ENCODE assay signal across 8 cellular contexts in genomic region chr3:187368251-187368733, GRCh38. TPM values are rescaled to one million over a fixed set of nuclear protein-coding genes. Genes with fewer than 3 reads are reported as not detected.
DNase-seq lines count a peak whose midpoint lies in the region; ATAC-seq, FAIRE-seq and TF ChIP-seq lines count a peak whose summit lies in the region.

Gene RTP4 (plus strand): TSS chr3:187368385. CDS start chr3:187368442, 57 bp downstream.

- H3K27me3 Mint-ChIP-seq in activated CD8-positive, alpha-beta T cell treated with anti-CD3 and anti-CD28 coated beads for 36 hours, result no peaks in the 10 kb centered on the region
- no peaks in the 10 kb centered on the region for H3K27me3 Mint-ChIP-seq in naive thymus-derived CD4-positive, alpha-beta T cell

- H3K56ac ChIP-seq in IMR-90 (ENCODE audit: extremely low read depth, insufficient read depth, low read length), result no peak within 1 kb of the TSS; the same call in 1 of the 2 replicates

- in situ Hi-C loops in IMR-90 (cut with MboI; ENCODE audit: low sequenced_read_pairs), result no loop called here
- in situ Hi-C loops in transverse colon (cut with MboI; ENCODE audit: low pct_ligation_motif_present in 1 of 4, low pct_unique_long_range_greater_than_20kb in 1 of 4, low sequenced_read_pairs in 3 of 4), result no loop called here

- H3K36me3 ChIP-seq in IMR-90 (ENCODE audit: control insufficient read depth, insufficient read depth, low read length) (no peaks in the 10 kb centered on the region), endothelial cell of umbilical vein (ENCODE audit: control insufficient read depth in 2 of 2, extremely low read depth in 1 of 2, insufficient read depth in 2 of 2, low read length in 2 of 2) (no peaks in the 10 kb centered on the region), transverse colon (peaks cover 0 to 8% (median 2%) of the 10 kb centered on the region in 4 donors)
- H3K36me3 ChIP-seq in naive thymus-derived CD4-positive, alpha-beta T cell (ENCODE audit: control insufficient read depth in 2 of 3, insufficient read depth in 3 of 3, low read length in 3 of 3), result peaks cover 0 to 25% (median 4%) of the 10 kb centered on the region in 3 experiments

- H3K14ac ChIP-seq in IMR-90 (replicated peaks; ENCODE audit: low read depth, low read length), result no peak within 1 kb of the TSS; the same call in 1 of the 2 replicates

- peak within 1 kb of the TSS; percentile 55; the same call in 1 of the 2 replicates for H2BK120ac ChIP-seq in IMR-90 (ENCODE audit: low read depth, low read length)

- intact Hi-C loops in IMR-90 (cut with micrococcal nuclease) (no loop called here), endothelial cell of umbilical vein (cut with micrococcal nuclease) (no loop called here), transverse colon (cut with DNase I; ENCODE audit: low total_unique reads) (no loop called here)
- intact Hi-C loops in activated CD8-positive, alpha-beta T cell treated with anti-CD3 and anti-CD28 coated beads for 36 hours (cut with micrococcal nuclease), result no loop called here
- intact Hi-C loops in naive thymus-derived CD4-positive, alpha-beta T cell (cut with micrococcal nuclease), result loop anchor here (1.0 to 10.0 kb wide), 9 partner anchors 229 to 1764 kb away; partner anchors contain the start of genes DNAJB11 (in 1 of the 2), LPP (in 1 of the 2), RPL39L (in 1 of the 2) and TRA2B (in 1 of the 2)

- H3K4me1 ChIP-seq in IMR-90 (ENCODE audit: control insufficient read depth, insufficient read depth, low read length), result no peaks in the 10 kb centered on the region
- no peaks in the 10 kb centered on the region for H3K4me1 ChIP-seq in endothelial cell of umbilical vein (ENCODE audit: control insufficient read depth, extremely low read depth, insufficient read depth, low read length)
- H3K4me1 ChIP-seq in naive thymus-derived CD4-positive, alpha-beta T cell (ENCODE audit: control insufficient read depth in 2 of 2, insufficient read depth in 2 of 2, low read length in 2 of 2), result peaks cover 9 to 13% of the 10 kb centered on the region in 2 donors
- peaks cover 9 to 24% (median 15%) of the 10 kb centered on the region in 4 donors for H3K4me1 ChIP-seq in transverse colon

- peak within 1 kb of the TSS; percentile 45 for H3K18ac ChIP-seq in IMR-90 (ENCODE audit: low read depth, low read length)

- TF ChIP-seq CTCF in IMR-90 (conservative IDR thresholded peaks at IDR 0.05; ENCODE audit: low read depth, low read length) (no peak), endothelial cell of umbilical vein (IDR thresholded peaks at IDR 0.05; ENCODE audit: extremely low read depth in 1 of 2, insufficient read depth in 1 of 2, low read depth in 1 of 2, low read length in 2 of 2) (no peak), transverse colon (IDR thresholded peaks at IDR 0.05) (no peak)
- TF ChIP-seq CTCF in activated CD8-positive, alpha-beta T cell treated with anti-CD3 and anti-CD28 coated beads for 36 hours (IDR thresholded peaks at IDR 0.05), result no peak

- H3K36me3 Mint-ChIP-seq in activated CD8-positive, alpha-beta T cell treated with anti-CD3 and anti-CD28 coated beads for 36 hours (ENCODE audit: low read depth), result peaks cover 35% of the 10 kb centered on the region
- H3K36me3 Mint-ChIP-seq in naive thymus-derived CD4-positive, alpha-beta T cell, result peaks cover 27 to 51% (median 42%) of the 10 kb centered on the region in 5 donors

- no peak within 1 kb of the TSS for H2AK9ac ChIP-seq in IMR-90 (replicated peaks; ENCODE audit: low read depth, low read length, poor library complexity)

- no peaks in the 10 kb centered on the region for H3K9me3 ChIP-seq in IMR-90 (ENCODE audit: control insufficient read depth, insufficient read depth, low read length)
- H3K9me3 ChIP-seq in endothelial cell of umbilical vein (replicated peaks; ENCODE audit: control insufficient read depth, insufficient read depth, low read length), result no peaks in the 10 kb centered on the region
- H3K9me3 ChIP-seq in naive thymus-derived CD4-positive, alpha-beta T cell (ENCODE audit: control insufficient read depth in 2 of 3, low read length in 3 of 3), result no peaks in the 10 kb centered on the region
- H3K9me3 ChIP-seq in transverse colon, result no peaks in the 10 kb centered on the region

- H4K5ac ChIP-seq in IMR-90 (ENCODE audit: low read depth, low read length), result peak within 1 kb of the TSS; percentile 14; the same call in 1 of the 2 replicates

- POLR2A ChIA-PET in IMR-90 (lab: Charles Lee; ENCODE audit: unreplicated experiment), result interaction anchor here (0.6 kb wide), 1 partner anchor 19 kb away, joined by 3 read pairs; no protein-coding TSS in a partner anchor
- POLR2A ChIA-PET in activated CD8-positive, alpha-beta T cell treated with anti-CD3 and anti-CD28 coated beads for 36 hours (lab: Charles Lee), result interaction anchor here (0.6 to 1.4 kb wide), 3 partner anchors 50 to 344 kb away, joined by 3 read pairs; no protein-coding TSS in a partner anchor
- POLR2A ChIA-PET in endothelial cell of umbilical vein (lab: Charles Lee), result no interaction called here
- POLR2A ChIA-PET in naive thymus-derived CD4-positive, alpha-beta T cell (lab: Charles Lee), result interaction anchor here (0.7 to 1.4 kb wide), 5 partner anchors 9 to 1623 kb away, joined by 3 to 4 read pairs (median 3); partner anchors contain the start of gene RPL39L

- peak within 1 kb of the TSS; percentile 89 for H3K4me3 Mint-ChIP-seq in activated CD8-positive, alpha-beta T cell treated with anti-CD3 and anti-CD28 coated beads for 36 hours
- peak within 1 kb of the TSS; percentile 89 to 100 (median 98) for H3K4me3 Mint-ChIP-seq in naive thymus-derived CD4-positive, alpha-beta T cell

- H3K27me3 ChIP-seq in IMR-90 (ENCODE audit: control insufficient read depth, insufficient read depth, low read length) (peaks cover 6% of the 10 kb centered on the region), endothelial cell of umbilical vein (ENCODE audit: control insufficient read depth in 2 of 2, insufficient read depth in 2 of 2, low read length in 2 of 2) (no peaks in the 10 kb centered on the region), transverse colon (no peaks in the 10 kb centered on the region)
- no peaks in the 10 kb centered on the region for H3K27me3 ChIP-seq in naive thymus-derived CD4-positive, alpha-beta T cell (ENCODE audit: control insufficient read depth in 2 of 2, insufficient read depth in 2 of 2, low read length in 2 of 2)

- TF ChIP-seq POLR2A in IMR-90 (IDR thresholded peaks at IDR 0.05; ENCODE audit: low read depth, low read length) (no peak), endothelial cell of umbilical vein (IDR thresholded peaks at IDR 0.05; ENCODE audit: low read depth, low read length) (no peak), transverse colon (IDR thresholded peaks at IDR 0.05) (no peak)

- no peaks in the 10 kb centered on the region for H3K79me2 ChIP-seq in endothelial cell of umbilical vein (ENCODE audit: control insufficient read depth, insufficient read depth, low read length)

- dilution Hi-C loops in IMR-90 (cut with HindIII; ENCODE audit: low sequenced_read_pairs, unreplicated experiment), result no loop called here
- dilution Hi-C loops in endothelial cell of umbilical vein (cut with MboI; ENCODE audit: extremely low pct_ligation_motif_present, low sequenced_read_pairs), result no loop called here

- H3K4me3 ChIP-seq in IMR-90 (ENCODE audit: insufficient read depth, low read depth, low read length) (peak within 1 kb of the TSS; percentile 20; the same call in 1 of the 2 replicates), endothelial cell of umbilical vein (replicated peaks in 1 of 3; ENCODE audit: insufficient read depth in 1 of 3, low read depth in 1 of 3, low read length in 3 of 3) (peak within 1 kb of the TSS in 1 of 3 experiments; percentile 29), transverse colon (peak within 1 kb of the TSS; percentile 13 to 71 (median 44))
- peak within 1 kb of the TSS; percentile 85 for H3K4me3 ChIP-seq in naive thymus-derived CD4-positive, alpha-beta T cell (ENCODE audit: low read length)

- DNase-seq in EH (ENCODE audit: low read depth) (peak; percentile 34), IMR-90 (peak; percentile 10), endothelial cell of umbilical vein (ENCODE audit: low read depth, low spot score) (peak; percentile 61), transverse colon (no peak), NCI-H187 treated with DMSO at 0.1 percent for 48 hours (lab: John Stamatoyannopoulos, UW) (no peak)
- peak; percentile 50 for DNase-seq in activated CD8-positive, alpha-beta T cell treated with anti-CD3 and anti-CD28 coated beads for 36 hours
- DNase-seq in naive thymus-derived CD4-positive, alpha-beta T cell, result peak in 8 of 9 donors; percentile 25 to 70 (median 55)

- peaks cover 8% of the 10 kb centered on the region for H3K9me3 Mint-ChIP-seq in activated CD8-positive, alpha-beta T cell treated with anti-CD3 and anti-CD28 coated beads for 36 hours
- peaks cover 0 to 43% (median 10%) of the 10 kb centered on the region in 11 donors for H3K9me3 Mint-ChIP-seq in naive thymus-derived CD4-positive, alpha-beta T cell

- H3K4me1 Mint-ChIP-seq in activated CD8-positive, alpha-beta T cell treated with anti-CD3 and anti-CD28 coated beads for 36 hours (ENCODE audit: low read depth), result peaks cover 21% of the 10 kb centered on the region
- peaks cover 22 to 42% (median 29%) of the 10 kb centered on the region in 7 donors for H3K4me1 Mint-ChIP-seq in naive thymus-derived CD4-positive, alpha-beta T cell

- no peak within 1 kb of the TSS for H2BK5ac ChIP-seq in IMR-90 (ENCODE audit: low read depth, low read length, poor library complexity, severe bottlenecking)

- H2AK5ac ChIP-seq in IMR-90 (ENCODE audit: low read depth, low read length), result no peak within 1 kb of the TSS

- H3K27ac Mint-ChIP-seq in activated CD8-positive, alpha-beta T cell treated with anti-CD3 and anti-CD28 coated beads for 36 hours, result peak within 1 kb of the TSS; percentile 98
- H3K27ac Mint-ChIP-seq in naive thymus-derived CD4-positive, alpha-beta T cell, result peak within 1 kb of the TSS; percentile 94 to 100 (median 98)

- no CpG with 5 or more reads among the region's 5 CpGs for WGBS in IMR-90 (ENCODE audit: extremely low coverage in 2 of 2, insufficient read length in 1 of 2), 2 experiments
- 0 to 1% methylated on average over 5 of the region's 5 CpGs for WGBS in transverse colon (ENCODE audit: low coverage in 1 of 2), 2 donors

- BruUV-seq in IMR-90 (replicated peaks; lab: Mats Ljungman, UMichigan) (no TSS peak), endothelial cell of umbilical vein (replicated peaks; lab: Mats Ljungman, UMichigan) (no TSS peak)

- peak within 1 kb of the TSS; percentile 42; the same call in 1 of the 2 replicates for H3K9ac ChIP-seq in IMR-90 (ENCODE audit: low read depth, low read length)
- peak within 1 kb of the TSS; percentile 5 for H3K9ac ChIP-seq in endothelial cell of umbilical vein (replicated peaks; ENCODE audit: extremely low read depth, insufficient read depth, low read length)

- H3K4ac ChIP-seq in IMR-90 (ENCODE audit: low read depth, low read length), result no peak within 1 kb of the TSS; the same call in 1 of the 2 replicates

- no peaks in the 10 kb centered on the region for H3K79me1 ChIP-seq in IMR-90 (ENCODE audit: low read depth in 1 of 2, low read length in 2 of 2)

- ATAC-seq in GM21390 (IDR thresholded peaks at IDR 0.05; ENCODE audit: unreplicated experiment), result peak; percentile 95
- ATAC-seq in IMR-90 (ENCODE audit: low read depth), result peak; percentile 67
- ATAC-seq in activated CD8-positive, alpha-beta T cell treated with anti-CD3 and anti-CD28 coated beads for 36 hours, result peak; percentile 88
- peak; percentile 86 for ATAC-seq in naive thymus-derived CD4-positive, alpha-beta T cell

- no peak for FAIRE-seq in endothelial cell of umbilical vein (lab: Jason Lieb, UNC)

- peak within 1 kb of the TSS; percentile 75 for H2AFZ ChIP-seq in IMR-90 (replicated peaks; ENCODE audit: low read length, poor library complexity)
- peak within 1 kb of the TSS; percentile 28 for H2AFZ ChIP-seq in endothelial cell of umbilical vein (ENCODE audit: low read depth, low read length)

- H2BK20ac ChIP-seq in IMR-90 (ENCODE audit: low read depth, low read length), result no peak within 1 kb of the TSS; the same call in 1 of the 2 replicates

- TF ChIP-seq EP300 in transverse colon (IDR thresholded peaks at IDR 0.05; ENCODE audit: low read depth), result no peak

- peak within 1 kb of the TSS; percentile 81 for H3K4me2 ChIP-seq in IMR-90 (ENCODE audit: low read depth, low read length)
- peak within 1 kb of the TSS; percentile 34 for H3K4me2 ChIP-seq in endothelial cell of umbilical vein (ENCODE audit: insufficient read depth, low read length)

- CTCF ChIA-PET in IMR-90 (lab: Yijun Ruan, JAX) (interaction anchor here (0.7 kb wide), 1 partner anchor 49 kb away, joined by 4 read pairs; no protein-coding TSS in a partner anchor), endothelial cell of umbilical vein (lab: Charles Lee) (interaction anchor here (1.5 to 1.6 kb wide), 2 partner anchors 49 to 148 kb away, joined by 3 to 8 read pairs; no protein-coding TSS in a partner anchor)
- CTCF ChIA-PET in activated CD8-positive, alpha-beta T cell treated with anti-CD3 and anti-CD28 coated beads for 36 hours (lab: Charles Lee), result interaction anchor here (1.1 to 5.9 kb wide), 5 partner anchors 11 to 1674 kb away, joined by 3 to 38 read pairs (median 3); no protein-coding TSS in a partner anchor
- CTCF ChIA-PET in naive thymus-derived CD4-positive, alpha-beta T cell (lab: Charles Lee), result interaction anchor here (1.1 kb wide), 1 partner anchor 49 kb away, joined by 4 read pairs; no protein-coding TSS in a partner anchor

- 0 out of 2 replicates have a peak within 1 kb of the TSS, but pooled peaks have one; percentile 21 for H4K91ac ChIP-seq in IMR-90 (ENCODE audit: insufficient read depth, low read depth, low read length)

- H4K20me1 ChIP-seq in IMR-90 (ENCODE audit: insufficient read depth, low read length) (no peaks in the 10 kb centered on the region), endothelial cell of umbilical vein (replicated peaks; ENCODE audit: control insufficient read depth, extremely low read depth, insufficient read depth, low read length) (no peaks in the 10 kb centered on the region)

- no peak for TF ChIP-seq RAD21 in IMR-90 (IDR thresholded peaks at IDR 0.05; ENCODE audit: low read length)

- H3K9me1 ChIP-seq in IMR-90 (ENCODE audit: insufficient read depth, low read length) (no peaks in the 10 kb centered on the region), endothelial cell of umbilical vein (replicated peaks; ENCODE audit: control insufficient read depth, extremely low read depth, insufficient read depth, low read length) (no peaks in the 10 kb centered on the region)

- no peak within 1 kb of the TSS for H3K23ac ChIP-seq in IMR-90 (ENCODE audit: low read depth, low read length)

- H3K27ac ChIP-seq in IMR-90 (ENCODE audit: insufficient read depth, low read length) (peak within 1 kb of the TSS; percentile 30; the same call in 1 of the 2 replicates), endothelial cell of umbilical vein (ENCODE audit: insufficient read depth, low read depth, low read length) (no peak within 1 kb of the TSS), transverse colon (peak within 1 kb of the TSS; percentile 85 to 94 (median 86))
- H3K27ac ChIP-seq in naive thymus-derived CD4-positive, alpha-beta T cell (ENCODE audit: low read depth, low read length), result peak within 1 kb of the TSS; percentile 78

- no peak within 1 kb of the TSS; the same call in 2 of the 3 replicates for H2BK15ac ChIP-seq in IMR-90 (ENCODE audit: low read depth, low read length)

- H4K8ac ChIP-seq in IMR-90 (ENCODE audit: low read depth in 2 of 2, low read length in 2 of 2), result 0 out of 4 replicates have a peak within 1 kb of the TSS, but pooled peaks of 1 of the 2 experiments have one; percentile 92

RNA-seq across cellular contexts. Expression of gene RTP4, which starts in this region (rescaled TPM):
- total RNA-seq in IMR-90 (2012; rRNA removed) (not detected in 2 replicates), endothelial cell of umbilical vein (0.22 TPM in 1 of 2 replicates, not detected in the other), transverse colon (1 to 10 TPM in 2 of 4 donors, not detected in 2; 4.1 to 4.9 TPM)
- polyA plus RNA-seq in IMR-90 (2012; rRNA removed) (not detected in 2 replicates), endothelial cell of umbilical vein (0.08 and 0.12 TPM in 2 replicates)
- polyA plus RNA-seq in IMR-90 (2012; cell fraction: cytosol; rRNA removed), result 0.02 TPM in 1 of 2 replicates, not detected in the other
- polyA plus RNA-seq in IMR-90 (2012; cell fraction: nucleus; rRNA removed; ENCODE audit: low replicate concordance), result not detected in 2 replicates
- 1 to 10 TPM; 3.4 to 3.6 TPM for total RNA-seq in activated CD8-positive, alpha-beta T cell treated with anti-CD3 and anti-CD28 coated beads for 36 hours
- polyA plus RNA-seq in endothelial cell of umbilical vein (2011; cell fraction: cytosol; rRNA removed), result 0.10 and 0.16 TPM in 2 replicates
- polyA plus RNA-seq in endothelial cell of umbilical vein (2011; cell fraction: nucleus; rRNA removed), result 0.14 and 0.18 TPM in 2 replicates
- polyA plus RNA-seq in endothelial cell of umbilical vein (2012), result 0.22 TPM in 1 of 2 replicates, not detected in the other
- 0.39 TPM in 1 of 2 replicates, not detected in the other for polyA minus RNA-seq in endothelial cell of umbilical vein
- polyA minus RNA-seq in endothelial cell of umbilical vein (2011; cell fraction: cytosol; rRNA and poly(A)+ RNA removed), result not detected
- polyA minus RNA-seq in endothelial cell of umbilical vein (2011; cell fraction: nucleus; rRNA and poly(A)+ RNA removed), result 0.29 TPM in 1 of 2 replicates, not detected in the other
- total RNA-seq in naive thymus-derived CD4-positive, alpha-beta T cell, result 10 to 100 TPM in 1 of 5 experiments, 1 to 10 TPM in 4; 1.6 to 23.1 (median 5.5) TPM
- 10 to 100 TPM in 1 of 2 donors, 1 to 10 TPM in 1; 7.3 to 13.3 TPM for polyA plus RNA-seq in naive thymus-derived CD4-positive, alpha-beta T cell

Comparison
In these comparisons a context has a peak if more than half of its experiments do, and no peak if none do; other contexts are left out.
1. RNA of gene RTP4 (polyA plus RNA-seq): 7.3 to 13.3 TPM in naive thymus-derived CD4-positive, alpha-beta T cell; 0.08 to 0.22 TPM in endothelial cell of umbilical vein and 0.02 TPM in IMR-90; every median in the first group is over 4 times any median in the second.
2. Peak in DNase-seq, ATAC-seq, H3K4me3 ChIP-seq, H3K27ac ChIP-seq, H3K9ac ChIP-seq and H3K4me2 ChIP-seq in IMR-90; RNA of the gene not detected or under 1 TPM.
3. Peak in DNase-seq, H3K9ac ChIP-seq and H3K4me2 ChIP-seq in endothelial cell of umbilical vein; RNA of the gene not detected or under 1 TPM.
4. DNase-seq: peak in EH (single experiment), activated CD8-positive, alpha-beta T cell treated with anti-CD3 and anti-CD28 coated beads for 36 hours (single experiment) and naive thymus-derived CD4-positive, alpha-beta T cell (8 of 9); none in transverse colon (single experiment) and NCI-H187 treated with DMSO at 0.1 percent for 48 hours (single experiment).
5. intact Hi-C loops: an anchor here in naive thymus-derived CD4-positive, alpha-beta T cell (1.0 to 10.0 kb wide); none called in IMR-90, activated CD8-positive, alpha-beta T cell treated with anti-CD3 and anti-CD28 coated beads for 36 hours, endothelial cell of umbilical vein and transverse colon.
6. Peak in every context shown above with its lines, with median percentiles within 50 percentile points of each other: ATAC-seq.